Comparison of ENCODE assay signal across 23 cellular contexts in the genomic region with DNA sequence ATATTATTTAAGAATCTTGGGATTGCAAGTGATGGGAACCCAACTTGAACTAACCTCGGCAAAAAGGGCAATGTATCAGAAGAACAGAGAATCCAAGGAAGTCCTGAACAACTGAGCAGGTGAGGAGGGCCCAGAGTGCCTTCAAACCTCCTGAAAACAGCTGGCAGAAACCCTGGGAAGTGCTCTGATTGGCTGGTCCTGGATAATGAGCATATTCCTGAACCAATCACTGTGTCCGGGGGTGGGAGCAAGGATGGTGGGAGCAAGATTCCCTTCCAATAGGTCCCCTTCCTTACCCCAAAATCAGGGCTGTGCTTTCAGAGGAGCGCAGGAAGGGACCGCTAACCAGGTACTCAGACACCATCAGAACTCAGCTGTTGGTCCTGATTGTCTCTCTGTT. TPM values are rescaled to one million over a fixed set of nuclear protein-coding genes. Genes with fewer than 3 reads are reported as not detected.
DNase-seq lines count a peak whose midpoint lies in the region; ATAC-seq and TF ChIP-seq lines count a peak whose summit lies in the region.
"Had no signal": no experiment of that assay in that cellular context is flagged by ENCODE, and none has a peak within 500 bp of the region (broad histone marks: within the 10 kb centered on the region; RNA-seq: fewer than 3 reads in every experiment).

No MANE protein-coding gene starts in this region.

- ATAC-seq in left ventricle myocardium superior (no peak), HG02763 (IDR thresholded peaks at IDR 0.05; ENCODE audit: unreplicated experiment) (no peak), HG02840 (IDR thresholded peaks at IDR 0.05; ENCODE audit: low FRiP score, unreplicated experiment) (no peak)
- ATAC-seq: esophagus mucosa; gastroesophageal sphincter; left cardiac atrium; naive thymus-derived CD8-positive, alpha-beta T cell had no signal

- CTCF ChIA-PET in HEK293T (lab: Yijun Ruan, JAX): no interaction called here

- POLR2A ChIA-PET in HEK293T (lab: Yijun Ruan, JAX): no interaction called here

- peak; percentile 33 for DNase-seq in ELR (ENCODE audit: low read depth)
- DNase-seq in HEK293T (ENCODE audit: extremely low spot score): peak; percentile 47
- DNase-seq in amniotic epithelial cell (ENCODE audit: low read depth): peak; percentile 13
- DNase-seq in iPS-NIHi7 (ENCODE audit: extremely low spot score): peak; percentile 72
- no peak for DNase-seq in left ventricle myocardium superior
- DNase-seq: activated CD4-positive, alpha-beta memory T cell treated with anti-CD3 and anti-CD28 coated beads, Interleukin-2, amount 10 ng/mL, durations not matched to agents 7 days and 5 days; activated gamma-delta T cell; AML-193; brain microvascular endothelial cell; effector CD4-positive, alpha-beta T cell; HFFc6; left cardiac atrium; naive thymus-derived CD8-positive, alpha-beta T cell; NCI-H1417; NCI-H510A treated with DMSO at 0.1 percent for 48 hours; ovary; stimulated activated CD4-positive, alpha-beta T cell treated with anti-CD3 and anti-CD28 coated beads, Interleukin-12 subunit alpha, Interleukin-12 subunit beta, amount 100 ng/mL, for 4 hours; T-helper 9 cell; tibial artery had no signal

- intact Hi-C loops in left ventricle myocardium superior (cut with micrococcal nuclease): no loop called here

TF ChIP-seq in HEK293T, 16 proteins besides CTCF, POLR2A, EP300 and RAD21:
- TF ChIP-seq, protein P1, sequence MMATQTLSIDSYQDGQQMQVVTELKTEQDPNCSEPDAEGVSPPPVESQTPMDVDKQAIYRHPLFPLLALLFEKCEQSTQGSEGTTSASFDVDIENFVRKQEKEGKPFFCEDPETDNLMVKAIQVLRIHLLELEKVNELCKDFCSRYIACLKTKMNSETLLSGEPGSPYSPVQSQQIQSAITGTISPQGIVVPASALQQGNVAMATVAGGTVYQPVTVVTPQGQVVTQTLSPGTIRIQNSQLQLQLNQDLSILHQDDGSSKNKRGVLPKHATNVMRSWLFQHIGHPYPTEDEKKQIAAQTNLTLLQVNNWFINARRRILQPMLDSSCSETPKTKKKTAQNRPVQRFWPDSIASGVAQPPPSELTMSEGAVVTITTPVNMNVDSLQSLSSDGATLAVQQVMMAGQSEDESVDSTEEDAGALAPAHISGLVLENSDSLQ (IDR thresholded peaks at IDR 0.05): peak; percentile 86
- TF ChIP-seq FOXM1 (IDR thresholded peaks at IDR 0.05; ENCODE audit: borderline replicate concordance) (no peak), ELF4 (IDR thresholded peaks at IDR 0.05) (no peak)

RNA-seq across cellular contexts. Expression of a gene that starts 31.9 kb away (rescaled TPM):
- total RNA-seq in left ventricle myocardium superior: 2.8 TPM
